ENCODE assay signal across 22 cellular contexts in the genomic region with DNA sequence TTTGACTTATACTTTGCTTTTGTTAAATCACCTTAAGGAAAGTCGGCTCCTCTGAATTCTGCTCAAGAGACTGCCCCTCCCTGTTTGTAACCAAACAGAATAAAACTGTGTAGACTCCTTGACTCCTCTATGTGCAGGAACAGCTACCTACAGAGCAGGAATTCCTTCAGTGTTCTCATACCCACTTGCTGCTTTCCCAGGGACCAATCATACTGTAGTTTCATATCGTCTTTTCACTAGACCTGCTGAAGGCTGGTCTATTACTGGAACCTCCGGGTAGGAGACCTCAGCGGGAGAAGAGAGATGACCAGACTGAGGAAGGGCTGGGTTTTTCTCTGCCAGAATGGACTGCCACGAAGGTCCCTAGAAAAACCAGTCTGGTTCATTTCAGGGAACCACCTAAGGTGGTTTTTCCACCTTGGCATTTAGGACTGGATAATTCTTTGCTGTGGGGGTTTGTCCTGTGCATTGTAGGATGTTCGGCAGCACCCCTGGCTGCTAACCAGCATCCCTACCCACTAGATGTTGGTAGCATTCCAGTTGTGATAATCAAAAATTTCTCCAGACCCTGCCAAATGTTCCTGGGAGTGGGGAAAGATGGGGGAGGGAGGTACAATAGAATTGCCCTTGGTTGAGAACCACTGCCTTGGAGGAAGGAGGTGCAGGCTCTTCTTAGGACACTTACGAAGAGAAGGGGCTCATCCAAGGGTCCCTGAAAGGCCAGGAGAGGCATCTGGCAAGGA.
DNase-seq lines count a peak whose midpoint lies in the region; ATAC-seq and TF ChIP-seq lines count a peak whose summit lies in the region.
"Had no signal": no experiment of that assay in that cellular context is flagged by ENCODE, and none has a peak within 500 bp of the region (broad histone marks: within the 10 kb centered on the region; RNA-seq: fewer than 3 reads in every experiment).

No MANE protein-coding gene starts in this region.

- DNase-seq in activated CD4-positive, alpha-beta T cell treated with anti-CD3 and anti-CD28 coated beads, Interleukin-2, amount 10 ng/mL, durations not matched to agents 7 days and 5 days = no peak
- no peak for DNase-seq in activated CD4-positive, alpha-beta T cell treated with anti-CD3 and anti-CD28 coated beads for 36 hours
- DNase-seq in endodermal cell = no peak
- no peak for DNase-seq in left cardiac atrium
- DNase-seq in naive thymus-derived CD8-positive, alpha-beta T cell = no peak
- no peak for DNase-seq in HPDE6-E6E7 (ENCODE audit: extremely low spot score)
- DNase-seq: AML-193; COR-L47; DMS 273 treated with DMSO at 0.1 percent for 48 hours; DND-41; GM23248; NCI-H1105 treated with DMSO at 0.1 percent for 48 hours; NCI-H1694; NCI-H2081 treated with DMSO at 0.1 percent for 48 hours; NK-92 treated with Interleukin-12 subunit alpha and Interleukin-12 subunit beta, amount 100 ng/mL, for 24 hours; Peyer's patch had no signal

- intact Hi-C loops in activated CD4-positive, alpha-beta T cell treated with anti-CD3 and anti-CD28 coated beads for 36 hours (cut with DNase I, micrococcal nuclease) = no loop called here
- intact Hi-C loops in left cardiac atrium (cut with DNase I) = no loop called here

- CTCF ChIA-PET in activated CD4-positive, alpha-beta T cell treated with anti-CD3 and anti-CD28 coated beads, Interleukin-2, amount 10 ng/mL, durations not matched to agents 7 days and 5 days (lab: Charles Lee) = no interaction called here
- CTCF ChIA-PET in activated CD4-positive, alpha-beta T cell treated with anti-CD3 and anti-CD28 coated beads for 36 hours (lab: Charles Lee) = interaction anchor here (1.4 kb wide), 1 partner anchor 13 kb away, joined by 3 read pairs; no protein-coding TSS in a partner anchor

- no peak overlapping the region for H3K9ac ChIP-seq in endodermal cell (ENCODE audit: extremely low read depth, low read length, poor library complexity, severe bottlenecking)
- H3K9ac ChIP-seq: GM23248 had no signal

- no peaks in the 10 kb centered on the region for H3K27me3 ChIP-seq in endodermal cell (ENCODE audit: control insufficient read depth, insufficient read depth, low read length, poor library complexity, severe bottlenecking)
- H3K27me3 ChIP-seq: Peyer's patch had no signal

- H3K9me3 ChIP-seq in endodermal cell (ENCODE audit: control insufficient read depth, low read length) = no peaks in the 10 kb centered on the region
- H3K9me3 ChIP-seq: Peyer's patch had no signal

- peaks cover 37% of the 10 kb centered on the region for H3K4me1 Mint-ChIP-seq in activated CD4-positive, alpha-beta T cell treated with anti-CD3 and anti-CD28 coated beads, Interleukin-2, amount 10 ng/mL, durations not matched to agents 7 days and 5 days
- H3K4me1 Mint-ChIP-seq in activated CD4-positive, alpha-beta T cell treated with anti-CD3 and anti-CD28 coated beads for 36 hours = peaks cover 12% of the 10 kb centered on the region
- peaks cover 16% of the 10 kb centered on the region for H3K4me1 Mint-ChIP-seq in endodermal cell
- peaks cover 7 to 38% (median 27%) of the 10 kb centered on the region in 4 donors for H3K4me1 Mint-ChIP-seq in naive thymus-derived CD8-positive, alpha-beta T cell

- TF ChIP-seq CTCF in endodermal cell (conservative IDR thresholded peaks at IDR 0.05) = no peak

- H3K4me1 ChIP-seq in endodermal cell (ENCODE audit: control insufficient read depth, insufficient read depth, low read length) = peaks cover 10% of the 10 kb centered on the region
- H3K4me1 ChIP-seq: Peyer's patch had no signal

- H3K4me3 Mint-ChIP-seq in activated CD4-positive, alpha-beta T cell treated with anti-CD3 and anti-CD28 coated beads, Interleukin-2, amount 10 ng/mL, durations not matched to agents 7 days and 5 days = no peak overlapping the region
- no peak overlapping the region for H3K4me3 Mint-ChIP-seq in activated CD4-positive, alpha-beta T cell treated with anti-CD3 and anti-CD28 coated beads for 36 hours
- H3K4me3 Mint-ChIP-seq in endodermal cell = no peak overlapping the region
- no peak overlapping the region for H3K4me3 Mint-ChIP-seq in naive thymus-derived CD8-positive, alpha-beta T cell

- no peak overlapping the region for H3K27ac ChIP-seq in endodermal cell (ENCODE audit: low read depth, low read length)
- H3K27ac ChIP-seq: 22Rv1, C4-2B, GM23248, Peyer's patch had no signal

- no peak for ATAC-seq in activated CD4-positive, alpha-beta T cell treated with anti-CD3 and anti-CD28 coated beads for 36 hours
- peak; percentile 56 to 60 for ATAC-seq in left cardiac atrium
- no peak for ATAC-seq in naive thymus-derived CD8-positive, alpha-beta T cell
- no peak for ATAC-seq in HG03565 (IDR thresholded peaks at IDR 0.05; ENCODE audit: unreplicated experiment)
- no peak for ATAC-seq in HG02970 (IDR thresholded peaks at IDR 0.05; ENCODE audit: low FRiP score, unreplicated experiment)
- ATAC-seq: HCT116, K562 had no signal

- H3K36me3 ChIP-seq in endodermal cell (ENCODE audit: control insufficient read depth, insufficient read depth, low read length) = peaks cover 33% of the 10 kb centered on the region

- 92 to 100% methylated on average over 5 to 7 of the region's 7 CpGs for WGBS in endodermal cell (ENCODE audit: insufficient coverage in 1 of 2, insufficient read length in 1 of 2), 2 experiments

- no peaks in the 10 kb centered on the region for H3K27me3 Mint-ChIP-seq in activated CD4-positive, alpha-beta T cell treated with anti-CD3 and anti-CD28 coated beads, Interleukin-2, amount 10 ng/mL, durations not matched to agents 7 days and 5 days
- H3K27me3 Mint-ChIP-seq in activated CD4-positive, alpha-beta T cell treated with anti-CD3 and anti-CD28 coated beads for 36 hours = no peaks in the 10 kb centered on the region
- H3K27me3 Mint-ChIP-seq in endodermal cell (ENCODE audit: insufficient read depth) = no peaks in the 10 kb centered on the region
- H3K27me3 Mint-ChIP-seq in naive thymus-derived CD8-positive, alpha-beta T cell = no peaks in the 10 kb centered on the region

- H3K27ac Mint-ChIP-seq in activated CD4-positive, alpha-beta T cell treated with anti-CD3 and anti-CD28 coated beads, Interleukin-2, amount 10 ng/mL, durations not matched to agents 7 days and 5 days = peak overlapping the region; percentile 77
- no peak overlapping the region for H3K27ac Mint-ChIP-seq in activated CD4-positive, alpha-beta T cell treated with anti-CD3 and anti-CD28 coated beads for 36 hours
- H3K27ac Mint-ChIP-seq in endodermal cell = peak overlapping the region; percentile 27
- H3K27ac Mint-ChIP-seq in naive thymus-derived CD8-positive, alpha-beta T cell = peak overlapping the region in 6 of 10 donors; percentile 1 to 86 (median 69)

- no peaks in the 10 kb centered on the region for H3K36me3 Mint-ChIP-seq in activated CD4-positive, alpha-beta T cell treated with anti-CD3 and anti-CD28 coated beads, Interleukin-2, amount 10 ng/mL, durations not matched to agents 7 days and 5 days (ENCODE audit: low read depth)
- peaks cover 3% of the 10 kb centered on the region for H3K36me3 Mint-ChIP-seq in activated CD4-positive, alpha-beta T cell treated with anti-CD3 and anti-CD28 coated beads for 36 hours (ENCODE audit: low read depth)
- H3K36me3 Mint-ChIP-seq in endodermal cell (ENCODE audit: low read depth) = peaks cover 36% of the 10 kb centered on the region
- H3K36me3 Mint-ChIP-seq in naive thymus-derived CD8-positive, alpha-beta T cell = peaks cover 3 to 7% (median 7%) of the 10 kb centered on the region in 3 donors

- H3K4me3 ChIP-seq in endodermal cell (ENCODE audit: low read length) = no peak overlapping the region
- H3K4me3 ChIP-seq: GM23248, K562, Peyer's patch had no signal

- H3K9me3 Mint-ChIP-seq in activated CD4-positive, alpha-beta T cell treated with anti-CD3 and anti-CD28 coated beads, Interleukin-2, amount 10 ng/mL, durations not matched to agents 7 days and 5 days = no peaks in the 10 kb centered on the region
- H3K9me3 Mint-ChIP-seq in activated CD4-positive, alpha-beta T cell treated with anti-CD3 and anti-CD28 coated beads for 36 hours (ENCODE audit: low read depth) = no peaks in the 10 kb centered on the region
- no peaks in the 10 kb centered on the region for H3K9me3 Mint-ChIP-seq in endodermal cell
- no peaks in the 10 kb centered on the region for H3K9me3 Mint-ChIP-seq in naive thymus-derived CD8-positive, alpha-beta T cell

- POLR2A ChIA-PET in activated CD4-positive, alpha-beta T cell treated with anti-CD3 and anti-CD28 coated beads, Interleukin-2, amount 10 ng/mL, durations not matched to agents 7 days and 5 days (lab: Charles Lee) = no interaction called here
- POLR2A ChIA-PET in activated CD4-positive, alpha-beta T cell treated with anti-CD3 and anti-CD28 coated beads for 36 hours (lab: Charles Lee) = no interaction called here
- POLR2A ChIA-PET in naive thymus-derived CD8-positive, alpha-beta T cell (lab: Charles Lee) = no interaction called here

Comparison
In these comparisons a context has a peak if more than half of its experiments do, and no peak if none do; other contexts are left out.
1. ATAC-seq: peak in left cardiac atrium (2 of 2); none in activated CD4-positive, alpha-beta T cell treated with anti-CD3 and anti-CD28 coated beads for 36 hours (single experiment), naive thymus-derived CD8-positive, alpha-beta T cell (0 of 2), HG03565 (single experiment) and HG02970 (single experiment).